13 cellular contexts compared by ENCODE assay signal in the genomic region with DNA sequence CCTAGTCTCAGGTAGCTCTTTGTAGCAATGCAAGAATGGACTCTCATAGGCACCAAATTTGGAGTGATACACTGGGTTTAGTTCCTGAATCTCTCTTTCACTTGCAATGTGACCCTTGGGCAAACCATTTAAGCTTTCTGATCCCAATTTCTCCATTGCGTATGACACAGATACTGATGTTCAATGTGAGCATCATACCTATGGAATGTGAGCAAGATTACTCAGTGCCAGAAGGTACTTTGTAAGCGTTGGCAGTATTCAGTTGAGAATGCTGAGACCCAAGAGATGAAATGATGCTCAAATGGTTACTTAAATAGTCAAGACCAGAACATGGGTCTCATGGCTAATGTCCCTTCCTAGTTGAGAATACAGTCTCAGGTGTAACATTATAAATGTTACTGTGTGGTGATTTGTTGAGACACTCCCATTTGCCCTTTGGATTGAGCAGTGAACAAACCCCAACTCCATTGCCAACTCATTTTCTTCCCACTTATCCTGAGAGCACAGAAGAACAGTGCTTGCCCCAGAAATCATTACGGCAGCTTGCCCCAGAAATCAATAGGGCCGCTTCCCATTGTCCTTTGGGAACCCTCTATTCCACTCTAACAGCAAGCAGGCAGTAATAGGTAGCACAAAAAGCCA.
DNase-seq lines count a peak whose midpoint lies in the region; ATAC-seq and TF ChIP-seq lines count a peak whose summit lies in the region.
"Had no signal": no experiment of that assay in that cellular context is flagged by ENCODE, and none has a peak within 500 bp of the region (broad histone marks: within the 10 kb centered on the region; RNA-seq: fewer than 3 reads in every experiment).

No MANE protein-coding gene starts in this region.

- no peaks in the 10 kb centered on the region for H3K9me3 ChIP-seq in SK-N-SH
- peaks cover 0 to 11% (median 0%) of the 10 kb centered on the region in 4 donors for H3K9me3 ChIP-seq in tibial nerve

- H4K20me1 ChIP-seq in SK-N-SH (ENCODE audit: insufficient read depth): no peaks in the 10 kb centered on the region

- DNase-seq in NCI-H345 (lab: John Stamatoyannopoulos, UW) (peak; percentile 50), NCI-H345 treated with DMSO at 0.1 percent for 48 hours (lab: John Stamatoyannopoulos, UW; ENCODE audit: unreplicated experiment) (no peak), SK-N-SH (no peak), iris pigment epithelial cell (ENCODE audit: low read depth) (peak; percentile 10), tibial nerve (ENCODE audit: low spot score in 2 of 2) (no peak), NCI-H1048 (lab: John Stamatoyannopoulos, UW) (no peak)
- no peak for DNase-seq in stimulated activated CD8-positive, alpha-beta memory T cell treated with anti-CD3 and anti-CD28 coated beads, Interleukin-4, amount 100 ng/mL, for 48 hours
- DNase-seq: C1 segment of cervical spinal cord, DMS 273 treated with DMSO at 0.1 percent for 48 hours, H7, NCI-H1436, NCI-H226 had no signal

- no peak overlapping the region for H3K4me2 ChIP-seq in SK-N-SH

- H3K36me3 ChIP-seq in SK-N-SH (replicated peaks in 1 of 2; ENCODE audit: control insufficient read depth in 1 of 2, insufficient read depth in 2 of 2, low read length in 1 of 2) (no peaks in the 10 kb centered on the region), tibial nerve (no peaks in the 10 kb centered on the region)

- no peaks in the 10 kb centered on the region for H3K4me1 ChIP-seq in SK-N-SH (ENCODE audit: control insufficient read depth in 1 of 2, insufficient read depth in 2 of 2, low read depth in 1 of 2, low read length in 1 of 2)
- no peaks in the 10 kb centered on the region for H3K4me1 ChIP-seq in tibial nerve

- H3F3A ChIP-seq in SK-N-SH (replicated peaks; ENCODE audit: insufficient read depth): no peaks in the 10 kb centered on the region

- no peak for TF ChIP-seq EP300 in SK-N-SH (IDR thresholded peaks at IDR 0.05; ENCODE audit: borderline replicate concordance in 1 of 2, low read depth in 1 of 2, low read length in 1 of 2)
- no peak for TF ChIP-seq EP300 in tibial nerve (IDR thresholded peaks at IDR 0.05)

- no peaks in the 10 kb centered on the region for H3K9me2 ChIP-seq in SK-N-SH

- CTCF ChIA-PET in SK-N-SH (lab: Yijun Ruan, JAX): interaction anchor here (1.5 kb wide), 1 partner anchor 123 kb away, joined by 3 read pairs; no protein-coding TSS in a partner anchor

- WGBS in SK-N-SH (ENCODE audit: low lambda C conversion rate): 78% methylated on average over 4 of the region's 4 CpGs
- 91 to 95% methylated on average over 4 of the region's 4 CpGs for WGBS in tibial nerve, 2 donors

- TF ChIP-seq RAD21 in SK-N-SH (IDR thresholded peaks at IDR 0.05; ENCODE audit: low read length): no peak

- TF ChIP-seq POLR2A in tibial nerve (IDR thresholded peaks at IDR 0.05): no peak

- no peak overlapping the region for H3K9ac ChIP-seq in SK-N-SH

- H2AFZ ChIP-seq in SK-N-SH (ENCODE audit: low read depth): no peak overlapping the region

- H3K79me2 ChIP-seq in SK-N-SH (ENCODE audit: insufficient read depth): no peaks in the 10 kb centered on the region

- POLR2A ChIA-PET in SK-N-SH (lab: Yijun Ruan, JAX): no interaction called here

- H3K27ac ChIP-seq in SK-N-SH (ENCODE audit: low read depth in 2 of 2, low read length in 1 of 2) (no peak overlapping the region), tibial nerve (no peak overlapping the region)

- no peak for ATAC-seq in GM21737 (IDR thresholded peaks at IDR 0.05; ENCODE audit: unreplicated experiment)

- H3K27me3 ChIP-seq in SK-N-SH (ENCODE audit: insufficient read depth) (no peaks in the 10 kb centered on the region), tibial nerve (no peaks in the 10 kb centered on the region)

- no peak overlapping the region for H3K4me3 ChIP-seq in SK-N-SH (ENCODE audit: low read depth in 2 of 2, low read length in 1 of 2)
- H3K4me3 ChIP-seq in tibial nerve: no peak overlapping the region

- no peak for TF ChIP-seq CTCF in SK-N-SH (IDR thresholded peaks at IDR 0.05)
- no peak for TF ChIP-seq CTCF in tibial nerve (IDR thresholded peaks at IDR 0.05)

TF ChIP-seq in SK-N-SH, 30 proteins besides CTCF, POLR2A, EP300 and RAD21:
- TF ChIP-seq FOSL2 (IDR thresholded peaks at IDR 0.05; ENCODE audit: borderline replicate concordance, low read depth) (peak; percentile 38; the same call in 1 of the 2 replicates), TCF12 (IDR thresholded peaks at IDR 0.05) (peak; percentile 15; the same call in 1 of the 2 replicates), SIN3A (IDR thresholded peaks at IDR 0.05; ENCODE audit: borderline replicate concordance, low read depth, low read length) (no peak)

Comparison
In these comparisons a context has a peak if more than half of its experiments do, and no peak if none do; other contexts are left out.
1. DNase-seq: peak in NCI-H345 (single experiment) and iris pigment epithelial cell (single experiment); none in NCI-H345 treated with DMSO at 0.1 percent for 48 hours (single experiment), SK-N-SH (single experiment), tibial nerve (0 of 2), NCI-H1048 (single experiment) and stimulated activated CD8-positive, alpha-beta memory T cell treated with anti-CD3 and anti-CD28 coated beads, Interleukin-4, amount 100 ng/mL, for 48 hours (single experiment).